9 cellular contexts compared by ENCODE assay signal in the genomic region with DNA sequence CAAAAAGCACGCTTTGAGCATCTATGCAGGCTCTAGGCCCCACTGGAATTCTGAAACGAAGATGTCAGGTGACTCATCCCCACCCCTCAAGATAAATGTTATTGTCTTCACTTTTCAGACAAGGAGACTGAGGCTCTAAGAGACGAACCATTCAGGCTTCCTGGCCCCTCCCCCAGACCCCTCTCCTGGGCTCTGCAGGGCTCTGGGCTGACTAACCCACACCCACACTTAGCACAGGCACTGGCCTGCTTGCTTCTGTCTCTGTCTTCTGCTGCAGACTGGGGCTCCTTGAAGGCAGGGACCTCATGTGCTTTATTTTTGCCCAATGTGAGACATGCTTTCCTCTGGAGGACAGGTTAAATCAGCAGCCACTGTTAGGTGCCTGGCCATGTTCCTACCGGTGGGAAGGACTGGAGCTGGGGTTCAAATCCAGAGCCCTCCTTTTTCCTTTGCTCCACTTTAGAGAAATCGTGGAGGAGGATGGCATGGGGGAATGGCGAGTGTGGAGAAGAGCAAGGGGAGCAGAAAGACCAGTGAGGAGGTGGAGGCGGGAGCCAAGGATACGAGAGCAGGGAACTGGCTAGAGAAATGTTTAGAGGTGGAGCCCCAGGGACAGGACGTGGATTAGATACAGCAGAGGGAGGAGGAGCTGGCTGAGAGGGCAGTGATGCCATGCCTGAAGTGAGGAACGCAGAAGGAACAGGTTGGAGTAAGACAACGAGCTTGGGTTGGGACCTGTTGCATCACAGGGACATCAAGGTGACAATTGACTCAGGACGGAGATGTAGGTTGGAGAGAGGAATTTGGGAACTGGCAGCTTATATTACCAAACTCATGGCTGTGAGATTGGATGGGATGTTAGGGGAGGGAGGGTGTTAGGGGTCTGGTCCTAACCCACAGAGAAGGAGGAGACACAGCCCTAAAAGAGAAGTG. TPM values are rescaled to one million over a fixed set of nuclear protein-coding genes. Genes with fewer than 3 reads are reported as not detected.
A peak's percentile ranks its signal among the peaks of the same experiment; 100 is the strongest.
DNase-seq lines count a peak whose midpoint lies in the region; ATAC-seq and TF ChIP-seq lines count a peak whose summit lies in the region.
"Had no signal": no experiment of that assay in that cellular context is flagged by ENCODE, and none has a peak within 500 bp of the region (broad histone marks: within the 10 kb centered on the region; RNA-seq: fewer than 3 reads in every experiment).

No MANE protein-coding gene starts in this region.

- no peak overlapping the region for H2AFZ ChIP-seq in GM23338

- no peaks in the 10 kb centered on the region for H4K20me1 ChIP-seq in GM23338 (replicated peaks; ENCODE audit: insufficient read depth)

- peaks cover 22% of the 10 kb centered on the region for H3K36me3 Mint-ChIP-seq in GM23338 (ENCODE audit: low read depth)
- no peaks in the 10 kb centered on the region for H3K36me3 Mint-ChIP-seq in activated T-helper 17 cell treated with anti-CD3 and anti-CD28 coated beads, Interleukin-2, amount 50 U/mL, for 72 hours (ENCODE audit: low read depth)
- peaks cover 8% of the 10 kb centered on the region for H3K36me3 Mint-ChIP-seq in T-helper 2 cell treated with Interferon-gamma antibody and Interleukin-4, amounts not matched to agents 5 μg/mL and 100 μg/mL, for 36 hours (ENCODE audit: low read depth)

- 54 to 74% methylated on average over 12 of the region's 12 CpGs for WGBS in sigmoid colon, 2 donors

- peaks cover 33% of the 10 kb centered on the region for H3K4me1 Mint-ChIP-seq in GM23338
- H3K4me1 Mint-ChIP-seq in activated T-helper 17 cell treated with anti-CD3 and anti-CD28 coated beads, Interleukin-2, amount 50 U/mL, for 72 hours = peaks cover 21% of the 10 kb centered on the region
- H3K4me1 Mint-ChIP-seq in T-helper 2 cell treated with Interferon-gamma antibody and Interleukin-4, amounts not matched to agents 5 μg/mL and 100 μg/mL, for 36 hours (ENCODE audit: low read depth) = peaks cover 21% of the 10 kb centered on the region

- no peaks in the 10 kb centered on the region for H3K36me3 ChIP-seq in GM23338 (ENCODE audit: insufficient read depth)
- no peaks in the 10 kb centered on the region for H3K36me3 ChIP-seq in sigmoid colon
- H3K36me3 ChIP-seq: ascending aorta had no signal

- in situ Hi-C loops in G401 (cut with HindIII; ENCODE audit: low sequenced_read_pairs) = no loop called here

- H3K27ac ChIP-seq in GM23338 (ENCODE audit: low read depth) = no peak overlapping the region
- H3K27ac ChIP-seq in sigmoid colon = no peak overlapping the region
- H3K27ac ChIP-seq: ascending aorta had no signal

- TF ChIP-seq EP300 in sigmoid colon (IDR thresholded peaks at IDR 0.05) = no peak

- H3K9me3 Mint-ChIP-seq in GM23338 = peaks cover 5% of the 10 kb centered on the region; the same call in 2 of the 3 replicates
- peaks cover 6% of the 10 kb centered on the region for H3K9me3 Mint-ChIP-seq in activated T-helper 17 cell treated with anti-CD3 and anti-CD28 coated beads, Interleukin-2, amount 50 U/mL, for 72 hours
- peaks cover 12% of the 10 kb centered on the region for H3K9me3 Mint-ChIP-seq in T-helper 2 cell treated with Interferon-gamma antibody and Interleukin-4, amounts not matched to agents 5 μg/mL and 100 μg/mL, for 36 hours

- peak overlapping the region; percentile 98 for H3K27ac Mint-ChIP-seq in GM23338
- H3K27ac Mint-ChIP-seq in activated T-helper 17 cell treated with anti-CD3 and anti-CD28 coated beads, Interleukin-2, amount 50 U/mL, for 72 hours = peak overlapping the region; percentile 25
- no peak overlapping the region for H3K27ac Mint-ChIP-seq in T-helper 2 cell treated with Interferon-gamma antibody and Interleukin-4, amounts not matched to agents 5 μg/mL and 100 μg/mL, for 36 hours

- 0 out of 2 replicates have a peak, but pooled peaks cover 3% of the 10 kb centered on the region for H3K79me2 ChIP-seq in GM23338 (replicated peaks; ENCODE audit: insufficient read depth)

- 0 out of 2 replicates have a peak, but pooled peaks cover 5% of the 10 kb centered on the region for H3F3A ChIP-seq in GM23338 (replicated peaks; ENCODE audit: low read depth)

- peak overlapping the region; percentile 94 for H3K4me3 Mint-ChIP-seq in GM23338
- peak overlapping the region; percentile 58 for H3K4me3 Mint-ChIP-seq in activated T-helper 17 cell treated with anti-CD3 and anti-CD28 coated beads, Interleukin-2, amount 50 U/mL, for 72 hours
- no peak overlapping the region for H3K4me3 Mint-ChIP-seq in T-helper 2 cell treated with Interferon-gamma antibody and Interleukin-4, amounts not matched to agents 5 μg/mL and 100 μg/mL, for 36 hours

- H3K4me1 ChIP-seq in GM23338 (ENCODE audit: insufficient read depth) = peaks cover 16% of the 10 kb centered on the region
- peaks cover 0 to 8% (median 0%) of the 10 kb centered on the region in 4 donors for H3K4me1 ChIP-seq in sigmoid colon
- H3K4me1 ChIP-seq: ascending aorta had no signal

- ATAC-seq in GM23338 = peak; percentile 31
- peak; percentile 34 for ATAC-seq in activated T-helper 17 cell treated with anti-CD3 and anti-CD28 coated beads, Interleukin-2, amount 50 U/mL, for 72 hours (replicated peaks)
- no peak for ATAC-seq in HG02763 (IDR thresholded peaks at IDR 0.05; ENCODE audit: unreplicated experiment)

- no peak for TF ChIP-seq POLR2A in sigmoid colon (IDR thresholded peaks at IDR 0.05)

- peaks cover 2% of the 10 kb centered on the region for H3K9me3 ChIP-seq in iPS-18c (ENCODE audit: control insufficient read depth, insufficient read depth, low read length)
- no peaks in the 10 kb centered on the region for H3K9me3 ChIP-seq in sigmoid colon
- H3K9me3 ChIP-seq: ascending aorta had no signal

- H3K27me3 ChIP-seq in GM23338 (ENCODE audit: insufficient read depth) (no peaks in the 10 kb centered on the region), sigmoid colon (peaks cover 6 to 39% (median 20%) of the 10 kb centered on the region in 3 donors)

- DNase-seq in GM23338 (ENCODE audit: low spot score) = peak; percentile 35
- DNase-seq in sigmoid colon = peak; percentile 30
- no peak for DNase-seq in NCI-H1930 (lab: John Stamatoyannopoulos, UW)
- no peak for DNase-seq in G401 (ENCODE audit: low spot score)
- no peak for DNase-seq in T-helper 2 cell treated with Interferon-gamma antibody and Interleukin-4, amounts not matched to agents 5 μg/mL and 100 μg/mL, for 36 hours (ENCODE audit: low spot score)

- intact Hi-C loops in sigmoid colon (cut with DNase I) = no loop called here

- H3K27me3 Mint-ChIP-seq in GM23338 (ENCODE audit: insufficient read depth, low read depth, poor library complexity) = peaks cover 7% of the 10 kb centered on the region
- peaks cover 24% of the 10 kb centered on the region for H3K27me3 Mint-ChIP-seq in activated T-helper 17 cell treated with anti-CD3 and anti-CD28 coated beads, Interleukin-2, amount 50 U/mL, for 72 hours
- peaks cover 16% of the 10 kb centered on the region for H3K27me3 Mint-ChIP-seq in T-helper 2 cell treated with Interferon-gamma antibody and Interleukin-4, amounts not matched to agents 5 μg/mL and 100 μg/mL, for 36 hours (ENCODE audit: low read depth)

- H3K9me2 ChIP-seq in GM23338 (ENCODE audit: insufficient read depth) = 0 out of 2 replicates have a peak, but pooled peaks cover 3% of the 10 kb centered on the region

- TF ChIP-seq CTCF in GM23338 (conservative IDR thresholded peaks at IDR 0.05; ENCODE audit: low read depth in 2 of 2) (no peak), sigmoid colon (IDR thresholded peaks at IDR 0.05) (no peak)

- H3K4me2 ChIP-seq in GM23338 = peak overlapping the region; percentile 85

- peak overlapping the region; percentile 59 for H3K4me3 ChIP-seq in GM23338
- peak overlapping the region; percentile 42 for H3K4me3 ChIP-seq in iPS-18c (ENCODE audit: insufficient read depth, low read depth, low read length)
- H3K4me3 ChIP-seq in sigmoid colon = no peak overlapping the region

TF ChIP-seq in GM23338, 12 proteins besides CTCF, POLR2A, EP300 and RAD21:
- TF ChIP-seq EZH2phosphoT487 (IDR thresholded peaks at IDR 0.05; ENCODE audit: unreplicated experiment) = no peak

RNA-seq across cellular contexts. Expression of gene TMEM125, which starts 1.7 kb away (rescaled TPM):
- 31.4 and 39.3 TPM in 2 replicates for total RNA-seq in GM23338 (2014; rRNA removed; shearing (Covaris generic))
- 16.2 and 16.8 TPM in 2 replicates for polyA plus RNA-seq in GM23338 (2016; fragmentation: Nextera tagmentation; extraction: Ambion mirVana)
- not detected for total RNA-seq in activated T-helper 17 cell treated with anti-CD3 and anti-CD28 coated beads, Interleukin-2, amount 50 U/mL, for 72 hours
- total RNA-seq in sigmoid colon = not detected
- 10 to 100 TPM; 29.4 to 41.7 (median 29.6) TPM for polyA plus RNA-seq in sigmoid colon
- not detected in 2 replicates for total RNA-seq in G401 (2014; rRNA removed; shearing (Covaris generic))
- total RNA-seq: ascending aorta had no signal

RNA-seq across cellular contexts. Expression of gene C1orf210, which starts 13.9 kb away (rescaled TPM):
- 13.5 and 17.1 TPM in 2 replicates for total RNA-seq in GM23338 (2014; rRNA removed; shearing (Covaris generic))
- polyA plus RNA-seq in GM23338 (2016; fragmentation: Nextera tagmentation; extraction: Ambion mirVana) (9.3 and 10.3 TPM in 2 replicates), sigmoid colon (10 to 100 TPM; 44.6 to 68.5 (median 64.3) TPM)
- total RNA-seq in activated T-helper 17 cell treated with anti-CD3 and anti-CD28 coated beads, Interleukin-2, amount 50 U/mL, for 72 hours = not detected
- total RNA-seq in sigmoid colon = 1 to 10 TPM in 1 of 4 donors, not detected in 3; 2.1 TPM
- total RNA-seq in G401 (2014; rRNA removed; shearing (Covaris generic)) = not detected in 2 replicates
- total RNA-seq: ascending aorta had no signal

RNA-seq across cellular contexts. Expression of gene TIE1, which starts 29.3 kb away (rescaled TPM):
- 1.5 and 2.3 TPM in 2 replicates for total RNA-seq in GM23338 (2014; rRNA removed; shearing (Covaris generic))
- polyA plus RNA-seq in GM23338 (2016; fragmentation: Nextera tagmentation; extraction: Ambion mirVana) = 0.37 TPM in 2 replicates
- total RNA-seq in activated T-helper 17 cell treated with anti-CD3 and anti-CD28 coated beads, Interleukin-2, amount 50 U/mL, for 72 hours = under 1 TPM in 1 of 2 donors, not detected in 1; 0.61 TPM
- 10 to 100 TPM in 3 of 4 donors, 1 to 10 TPM in 1; 8.8 to 33.8 (median 10.2) TPM for total RNA-seq in sigmoid colon
- polyA plus RNA-seq in sigmoid colon = 1 to 10 TPM; 1.2 to 9.5 (median 1.8) TPM
- total RNA-seq in G401 (2014; rRNA removed; shearing (Covaris generic)) = not detected in 2 replicates

Comparison
In these comparisons a context has a peak if more than half of its experiments do, and no peak if none do; other contexts are left out.
1. DNase-seq: peak in GM23338 (single experiment) and sigmoid colon (single experiment); none in NCI-H1930 (0 of 2), G401 (single experiment) and T-helper 2 cell treated with Interferon-gamma antibody and Interleukin-4, amounts not matched to agents 5 μg/mL and 100 μg/mL, for 36 hours (single experiment).
2. H3K4me3 ChIP-seq: peak in GM23338 (single experiment) and iPS-18c (single experiment); none in sigmoid colon (0 of 4).
3. RNA of gene TMEM125, which starts 1.7 kb away (total RNA-seq): 31.4 to 39.3 TPM in GM23338; not detected in activated T-helper 17 cell treated with anti-CD3 and anti-CD28 coated beads, Interleukin-2, amount 50 U/mL, for 72 hours, not detected in sigmoid colon and not detected in G401; every median in the first group is over 10 times any median in the second.